ENCODE assay signal across 8 cellular contexts in the genomic region with DNA sequence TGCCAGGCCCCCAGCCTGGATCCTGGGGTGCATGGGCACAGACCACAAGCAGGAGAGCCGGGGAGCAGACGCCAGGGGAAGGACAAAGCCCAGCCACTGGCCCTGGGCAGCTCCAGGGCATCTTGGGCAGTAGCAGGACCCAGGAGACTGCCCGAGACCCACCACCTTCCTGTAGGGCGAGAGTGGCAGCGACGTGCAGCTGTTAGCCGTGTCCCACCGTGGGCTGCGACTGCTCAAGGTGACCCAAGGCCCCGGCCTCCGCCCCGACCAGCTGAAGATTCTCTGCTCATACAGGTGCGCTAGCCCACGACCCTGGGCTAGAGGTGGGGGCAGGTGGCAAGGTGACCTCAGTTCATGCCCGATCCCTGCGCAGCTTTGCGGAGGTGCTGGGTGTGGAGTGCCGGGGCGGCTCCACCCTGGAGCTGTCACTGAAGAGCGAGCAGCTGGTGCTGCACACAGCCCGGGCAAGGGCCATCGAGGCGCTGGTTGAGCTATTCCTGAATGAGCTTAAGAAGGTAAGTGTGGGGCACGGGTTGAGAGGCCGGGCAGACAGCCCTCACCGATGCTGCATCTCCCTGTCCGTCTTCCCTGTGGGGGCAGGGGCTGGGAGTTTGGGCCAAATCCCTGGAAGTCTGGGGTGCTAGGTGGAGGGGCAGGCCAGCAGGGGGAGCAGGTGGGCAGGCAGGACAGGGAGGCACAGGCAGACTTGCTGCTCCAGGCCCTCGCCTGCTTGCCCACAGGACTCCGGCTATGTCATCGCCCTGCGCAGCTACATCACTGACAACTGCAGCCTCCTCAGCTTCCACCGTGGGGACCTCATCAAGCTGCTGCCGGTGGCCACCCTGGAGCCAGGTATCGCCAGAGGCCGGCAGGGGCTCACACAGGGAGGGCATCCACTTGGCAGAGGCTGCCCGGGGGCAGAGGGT. TPM values are rescaled to one million over a fixed set of nuclear protein-coding genes. Genes with fewer than 3 reads are reported as not detected.
A peak's percentile ranks its signal among the peaks of the same experiment; 100 is the strongest.
DNase-seq lines count a peak whose midpoint lies in the region; ATAC-seq and TF ChIP-seq lines count a peak whose summit lies in the region.

No MANE protein-coding gene starts in this region.

- no peaks in the 10 kb centered on the region for H3K4me1 ChIP-seq in ascending aorta

- H3K9me3 ChIP-seq in ascending aorta: no peaks in the 10 kb centered on the region

- peaks cover 21 to 42% of the 10 kb centered on the region in 2 donors for H3K36me3 ChIP-seq in ascending aorta

- ATAC-seq in GM19395 (IDR thresholded peaks at IDR 0.05; ENCODE audit: unreplicated experiment) (no peak), GM19023 (IDR thresholded peaks at IDR 0.05; ENCODE audit: unreplicated experiment) (no peak)

- H3K36me3 Mint-ChIP-seq in type B pancreatic cell: no peaks in the 10 kb centered on the region

- H3K4me3 ChIP-seq in fibroblast of mammary gland (ENCODE audit: control insufficient read depth, low read depth, low read length): no peak overlapping the region
- no peak overlapping the region for H3K4me3 ChIP-seq in ascending aorta

- peak; percentile 40 for TF ChIP-seq CTCF in GM13977 (IDR thresholded peaks at IDR 0.05; ENCODE audit: extremely low read depth, insufficient read depth, missing control alignments)
- TF ChIP-seq CTCF in RWPE1 (conservative IDR thresholded peaks at IDR 0.05; ENCODE audit: low read depth): peak; percentile 50
- peak; percentile 46 for TF ChIP-seq CTCF in fibroblast of mammary gland (conservative IDR thresholded peaks at IDR 0.05; ENCODE audit: control insufficient read depth, insufficient read depth, low read depth, low read length)
- peak; percentile 72 for TF ChIP-seq CTCF in type B pancreatic cell (conservative IDR thresholded peaks at IDR 0.05)
- TF ChIP-seq CTCF in ascending aorta (IDR thresholded peaks at IDR 0.05): no peak

- POLR2A ChIA-PET in RWPE1 (lab: Yijun Ruan, JAX; ENCODE audit: low non-redundant PET): interaction anchor here (0.6 kb wide), 1 partner anchor 30 kb away, joined by 4 read pairs; no protein-coding TSS in a partner anchor

- in situ Hi-C loops in GM13977 (cut with MboI; ENCODE audit: low pct_unique_long_range_greater_than_20kb, low sequenced_read_pairs, unreplicated experiment): no loop called here

- no peaks in the 10 kb centered on the region for H3K27me3 Mint-ChIP-seq in type B pancreatic cell

- H3K27ac ChIP-seq in RWPE1: no peak overlapping the region
- H3K27ac ChIP-seq in ascending aorta: no peak overlapping the region

- no peak overlapping the region for H3K27ac Mint-ChIP-seq in type B pancreatic cell

- CTCF ChIA-PET in RWPE1 (lab: Yijun Ruan, JAX): interaction anchor here (0.5 to 2.4 kb wide), 7 partner anchors 11 to 142 kb away, joined by 3 to 20 read pairs (median 4); a partner anchor contains a TSS

- no peaks in the 10 kb centered on the region for H3K9me3 Mint-ChIP-seq in type B pancreatic cell

- intact Hi-C loops in ascending aorta (cut with DNase I): no loop called here

- no peak overlapping the region for H3K4me3 Mint-ChIP-seq in type B pancreatic cell

- H3K4me1 Mint-ChIP-seq in type B pancreatic cell (ENCODE audit: unreplicated experiment): peaks cover 9% of the 10 kb centered on the region

- H3K27me3 ChIP-seq in ascending aorta: no peaks in the 10 kb centered on the region

- DNase-seq in COLO668 (lab: John Stamatoyannopoulos, UW; ENCODE audit: unreplicated experiment) (peak; percentile 23), GM13977 (ENCODE audit: low spot score) (no peak), RWPE1 (ENCODE audit: low spot score) (no peak), fibroblast of mammary gland (ENCODE audit: low read depth) (peak; percentile 22), type B pancreatic cell (ENCODE audit: extremely low spot score, unreplicated experiment) (no peak), ascending aorta (ENCODE audit: low spot score in 2 of 2) (no peak)

RNA-seq across cellular contexts. Expression of a gene that starts 13.5 kb away (rescaled TPM):
- 9.3 and 17.7 TPM in 2 replicates for total RNA-seq in type B pancreatic cell (ENCODE audit: low replicate concordance)
- not detected for total RNA-seq in ascending aorta

RNA-seq across cellular contexts. Expression of a gene that starts 32.2 kb away (rescaled TPM):
- total RNA-seq in type B pancreatic cell (ENCODE audit: low replicate concordance) (48.2 and 49.0 TPM in 2 replicates), ascending aorta (285 TPM)

RNA-seq across cellular contexts. Expression of a gene that starts 47.2 kb away (rescaled TPM):
- total RNA-seq in type B pancreatic cell (ENCODE audit: low replicate concordance) (64.7 and 90.4 TPM in 2 replicates), ascending aorta (7.6 TPM)

RNA-seq across cellular contexts. Expression of a gene that starts 47.4 kb away (rescaled TPM):
- total RNA-seq in type B pancreatic cell (ENCODE audit: low replicate concordance) (88.1 and 89.3 TPM in 2 replicates), ascending aorta (70.9 TPM)

Comparison
In these comparisons a context has a peak if more than half of its experiments do, and no peak if none do; other contexts are left out.
1. DNase-seq: peak in COLO668 (single experiment) and fibroblast of mammary gland (single experiment); none in GM13977 (single experiment), RWPE1 (single experiment), type B pancreatic cell (single experiment) and ascending aorta (0 of 2).
2. CTCF ChIP-seq: peak in GM13977 (single experiment), RWPE1 (single experiment), fibroblast of mammary gland (single experiment) and type B pancreatic cell (single experiment); none in ascending aorta (0 of 3).